Comparison of ENCODE assay signal across 1 cellular context in genomic region chr11:103108933-103109817, GRCh38.
TF ChIP-seq lines count a peak whose summit lies in the region.

A gene with protein sequence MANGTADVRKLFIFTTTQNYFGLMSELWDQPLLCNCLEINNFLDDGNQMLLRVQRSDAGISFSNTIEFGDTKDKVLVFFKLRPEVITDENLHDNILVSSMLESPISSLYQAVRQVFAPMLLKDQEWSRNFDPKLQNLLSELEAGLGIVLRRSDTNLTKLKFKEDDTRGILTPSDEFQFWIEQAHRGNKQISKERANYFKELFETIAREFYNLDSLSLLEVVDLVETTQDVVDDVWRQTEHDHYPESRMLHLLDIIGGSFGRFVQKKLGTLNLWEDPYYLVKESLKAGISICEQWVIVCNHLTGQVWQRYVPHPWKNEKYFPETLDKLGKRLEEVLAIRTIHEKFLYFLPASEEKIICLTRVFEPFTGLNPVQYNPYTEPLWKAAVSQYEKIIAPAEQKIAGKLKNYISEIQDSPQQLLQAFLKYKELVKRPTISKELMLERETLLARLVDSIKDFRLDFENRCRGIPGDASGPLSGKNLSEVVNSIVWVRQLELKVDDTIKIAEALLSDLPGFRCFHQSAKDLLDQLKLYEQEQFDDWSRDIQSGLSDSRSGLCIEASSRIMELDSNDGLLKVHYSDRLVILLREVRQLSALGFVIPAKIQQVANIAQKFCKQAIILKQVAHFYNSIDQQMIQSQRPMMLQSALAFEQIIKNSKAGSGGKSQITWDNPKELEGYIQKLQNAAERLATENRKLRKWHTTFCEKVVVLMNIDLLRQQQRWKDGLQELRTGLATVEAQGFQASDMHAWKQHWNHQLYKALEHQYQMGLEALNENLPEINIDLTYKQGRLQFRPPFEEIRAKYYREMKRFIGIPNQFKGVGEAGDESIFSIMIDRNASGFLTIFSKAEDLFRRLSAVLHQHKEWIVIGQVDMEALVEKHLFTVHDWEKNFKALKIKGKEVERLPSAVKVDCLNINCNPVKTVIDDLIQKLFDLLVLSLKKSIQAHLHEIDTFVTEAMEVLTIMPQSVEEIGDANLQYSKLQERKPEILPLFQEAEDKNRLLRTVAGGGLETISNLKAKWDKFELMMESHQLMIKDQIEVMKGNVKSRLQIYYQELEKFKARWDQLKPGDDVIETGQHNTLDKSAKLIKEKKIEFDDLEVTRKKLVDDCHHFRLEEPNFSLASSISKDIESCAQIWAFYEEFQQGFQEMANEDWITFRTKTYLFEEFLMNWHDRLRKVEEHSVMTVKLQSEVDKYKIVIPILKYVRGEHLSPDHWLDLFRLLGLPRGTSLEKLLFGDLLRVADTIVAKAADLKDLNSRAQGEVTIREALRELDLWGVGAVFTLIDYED (N-terminal part only) (plus strand): TSS chr11:103109426. CDS start chr11:103109575, 149 bp downstream.

TF ChIP-seq in HEK293, 187 proteins besides CTCF, POLR2A, EP300 and RAD21 (continued from another document and continues in another):
- TF ChIP-seq, protein P1, sequence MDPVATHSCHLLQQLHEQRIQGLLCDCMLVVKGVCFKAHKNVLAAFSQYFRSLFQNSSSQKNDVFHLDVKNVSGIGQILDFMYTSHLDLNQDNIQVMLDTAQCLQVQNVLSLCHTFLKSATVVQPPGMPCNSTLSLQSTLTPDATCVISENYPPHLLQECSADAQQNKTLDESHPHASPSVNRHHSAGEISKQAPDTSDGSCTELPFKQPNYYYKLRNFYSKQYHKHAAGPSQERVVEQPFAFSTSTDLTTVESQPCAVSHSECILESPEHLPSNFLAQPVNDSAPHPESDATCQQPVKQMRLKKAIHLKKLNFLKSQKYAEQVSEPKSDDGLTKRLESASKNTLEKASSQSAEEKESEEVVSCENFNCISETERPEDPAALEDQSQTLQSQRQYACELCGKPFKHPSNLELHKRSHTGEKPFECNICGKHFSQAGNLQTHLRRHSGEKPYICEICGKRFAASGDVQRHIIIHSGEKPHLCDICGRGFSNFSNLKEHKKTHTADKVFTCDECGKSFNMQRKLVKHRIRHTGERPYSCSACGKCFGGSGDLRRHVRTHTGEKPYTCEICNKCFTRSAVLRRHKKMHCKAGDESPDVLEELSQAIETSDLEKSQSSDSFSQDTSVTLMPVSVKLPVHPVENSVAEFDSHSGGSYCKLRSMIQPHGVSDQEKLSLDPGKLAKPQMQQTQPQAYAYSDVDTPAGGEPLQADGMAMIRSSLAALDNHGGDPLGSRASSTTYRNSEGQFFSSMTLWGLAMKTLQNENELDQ (tag by site-specific recombination; IDR thresholded peaks at IDR 0.05; ENCODE audit: low read depth), result no peak
- TF ChIP-seq ZNF629 (tag by site-specific recombination; IDR thresholded peaks at IDR 0.05), result no peak
- TF ChIP-seq, protein P2, sequence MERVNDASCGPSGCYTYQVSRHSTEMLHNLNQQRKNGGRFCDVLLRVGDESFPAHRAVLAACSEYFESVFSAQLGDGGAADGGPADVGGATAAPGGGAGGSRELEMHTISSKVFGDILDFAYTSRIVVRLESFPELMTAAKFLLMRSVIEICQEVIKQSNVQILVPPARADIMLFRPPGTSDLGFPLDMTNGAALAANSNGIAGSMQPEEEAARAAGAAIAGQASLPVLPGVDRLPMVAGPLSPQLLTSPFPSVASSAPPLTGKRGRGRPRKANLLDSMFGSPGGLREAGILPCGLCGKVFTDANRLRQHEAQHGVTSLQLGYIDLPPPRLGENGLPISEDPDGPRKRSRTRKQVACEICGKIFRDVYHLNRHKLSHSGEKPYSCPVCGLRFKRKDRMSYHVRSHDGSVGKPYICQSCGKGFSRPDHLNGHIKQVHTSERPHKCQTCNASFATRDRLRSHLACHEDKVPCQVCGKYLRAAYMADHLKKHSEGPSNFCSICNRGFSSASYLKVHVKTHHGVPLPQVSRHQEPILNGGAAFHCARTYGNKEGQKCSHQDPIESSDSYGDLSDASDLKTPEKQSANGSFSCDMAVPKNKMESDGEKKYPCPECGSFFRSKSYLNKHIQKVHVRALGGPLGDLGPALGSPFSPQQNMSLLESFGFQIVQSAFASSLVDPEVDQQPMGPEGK (tag by site-specific recombination; IDR thresholded peaks at IDR 0.05), result no peak
- TF ChIP-seq SP7 (tag by site-specific recombination; IDR thresholded peaks at IDR 0.05), result no peak
- no peak for TF ChIP-seq ZNF747 (tag by site-specific recombination; IDR thresholded peaks at IDR 0.05)
- no peak for TF ChIP-seq ZNF132 (tag by site-specific recombination; IDR thresholded peaks at IDR 0.05; ENCODE audit: borderline replicate concordance)
- TF ChIP-seq ZNF248 (tag by site-specific recombination; IDR thresholded peaks at IDR 0.05), result no peak
- TF ChIP-seq, protein P3, sequence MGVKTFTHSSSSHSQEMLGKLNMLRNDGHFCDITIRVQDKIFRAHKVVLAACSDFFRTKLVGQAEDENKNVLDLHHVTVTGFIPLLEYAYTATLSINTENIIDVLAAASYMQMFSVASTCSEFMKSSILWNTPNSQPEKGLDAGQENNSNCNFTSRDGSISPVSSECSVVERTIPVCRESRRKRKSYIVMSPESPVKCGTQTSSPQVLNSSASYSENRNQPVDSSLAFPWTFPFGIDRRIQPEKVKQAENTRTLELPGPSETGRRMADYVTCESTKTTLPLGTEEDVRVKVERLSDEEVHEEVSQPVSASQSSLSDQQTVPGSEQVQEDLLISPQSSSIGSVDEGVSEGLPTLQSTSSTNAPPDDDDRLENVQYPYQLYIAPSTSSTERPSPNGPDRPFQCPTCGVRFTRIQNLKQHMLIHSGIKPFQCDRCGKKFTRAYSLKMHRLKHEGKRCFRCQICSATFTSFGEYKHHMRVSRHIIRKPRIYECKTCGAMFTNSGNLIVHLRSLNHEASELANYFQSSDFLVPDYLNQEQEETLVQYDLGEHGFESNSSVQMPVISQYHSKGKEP (tag by site-specific recombination; IDR thresholded peaks at IDR 0.05), result no peak
- no peak; the same call in 1 of the 2 replicates for TF ChIP-seq ZNF654 (tag by site-specific recombination; IDR thresholded peaks at IDR 0.05; ENCODE audit: low read depth)
- no peak for TF ChIP-seq ZBTB20 (tag by site-specific recombination; IDR thresholded peaks at IDR 0.05)
- no peak for TF ChIP-seq ZNF792 (tag by site-specific recombination; IDR thresholded peaks at IDR 0.05)
- TF ChIP-seq ZNF501 (tag by site-specific recombination; IDR thresholded peaks at IDR 0.05), result 0 out of 2 replicates have a peak, but pooled peaks have one; percentile 25
- TF ChIP-seq HOXD13 (CRISPR knock-in tag; IDR thresholded peaks at IDR 0.05; ENCODE audit: borderline replicate concordance), result no peak
- TF ChIP-seq, protein P4, sequence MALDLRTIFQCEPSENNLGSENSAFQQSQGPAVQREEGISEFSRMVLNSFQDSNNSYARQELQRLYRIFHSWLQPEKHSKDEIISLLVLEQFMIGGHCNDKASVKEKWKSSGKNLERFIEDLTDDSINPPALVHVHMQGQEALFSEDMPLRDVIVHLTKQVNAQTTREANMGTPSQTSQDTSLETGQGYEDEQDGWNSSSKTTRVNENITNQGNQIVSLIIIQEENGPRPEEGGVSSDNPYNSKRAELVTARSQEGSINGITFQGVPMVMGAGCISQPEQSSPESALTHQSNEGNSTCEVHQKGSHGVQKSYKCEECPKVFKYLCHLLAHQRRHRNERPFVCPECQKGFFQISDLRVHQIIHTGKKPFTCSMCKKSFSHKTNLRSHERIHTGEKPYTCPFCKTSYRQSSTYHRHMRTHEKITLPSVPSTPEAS (tag by site-specific recombination; IDR thresholded peaks at IDR 0.05), result no peak
- no peak for TF ChIP-seq OVOL3 (tag by site-specific recombination; IDR thresholded peaks at IDR 0.05)
- no peak for TF ChIP-seq ZNF544 (tag by site-specific recombination; IDR thresholded peaks at IDR 0.05)
- TF ChIP-seq ZNF555 (tag by site-specific recombination; conservative IDR thresholded peaks at IDR 0.05), result no peak
- TF ChIP-seq ZNF366 (tag by site-specific recombination; conservative IDR thresholded peaks at IDR 0.05), result peak; percentile 92
- no peak for TF ChIP-seq SALL2 (tag by site-specific recombination; IDR thresholded peaks at IDR 0.05; ENCODE audit: borderline replicate concordance)
- no peak for TF ChIP-seq ZNF623 (tag by site-specific recombination; IDR thresholded peaks at IDR 0.05)
- TF ChIP-seq ZNF157 (tag by site-specific recombination; IDR thresholded peaks at IDR 0.05), result no peak
- TF ChIP-seq TRIM28 (IDR thresholded peaks at IDR 0.05; ENCODE audit: borderline replicate concordance, low read length), result peak; percentile 42; the same call in 1 of the 2 replicates
- TF ChIP-seq MYNN (tag by site-specific recombination; IDR thresholded peaks at IDR 0.05; ENCODE audit: borderline replicate concordance), result peak; percentile 99
- no peak for TF ChIP-seq SCRT1 (tag by site-specific recombination; IDR thresholded peaks at IDR 0.05; ENCODE audit: borderline replicate concordance)
- TF ChIP-seq, protein P5, sequence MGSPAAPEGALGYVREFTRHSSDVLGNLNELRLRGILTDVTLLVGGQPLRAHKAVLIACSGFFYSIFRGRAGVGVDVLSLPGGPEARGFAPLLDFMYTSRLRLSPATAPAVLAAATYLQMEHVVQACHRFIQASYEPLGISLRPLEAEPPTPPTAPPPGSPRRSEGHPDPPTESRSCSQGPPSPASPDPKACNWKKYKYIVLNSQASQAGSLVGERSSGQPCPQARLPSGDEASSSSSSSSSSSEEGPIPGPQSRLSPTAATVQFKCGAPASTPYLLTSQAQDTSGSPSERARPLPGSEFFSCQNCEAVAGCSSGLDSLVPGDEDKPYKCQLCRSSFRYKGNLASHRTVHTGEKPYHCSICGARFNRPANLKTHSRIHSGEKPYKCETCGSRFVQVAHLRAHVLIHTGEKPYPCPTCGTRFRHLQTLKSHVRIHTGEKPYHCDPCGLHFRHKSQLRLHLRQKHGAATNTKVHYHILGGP (tag by site-specific recombination; IDR thresholded peaks at IDR 0.05), result no peak
- no peak for TF ChIP-seq ZNF768 (tag by site-specific recombination; IDR thresholded peaks at IDR 0.05)
- no peak for TF ChIP-seq ZFP41 (tag by site-specific recombination; IDR thresholded peaks at IDR 0.05; ENCODE audit: borderline replicate concordance)
- no peak for TF ChIP-seq PRDM4 (tag by site-specific recombination; IDR thresholded peaks at IDR 0.05)
- TF ChIP-seq ZNF530 (tag by site-specific recombination; IDR thresholded peaks at IDR 0.05; ENCODE audit: low read depth), result no peak
- TF ChIP-seq ZNF174 (tag by site-specific recombination; IDR thresholded peaks at IDR 0.05), result no peak
- TF ChIP-seq INSM2 (tag by site-specific recombination; IDR thresholded peaks at IDR 0.05), result no peak
- TF ChIP-seq ZNF184 (tag by site-specific recombination; IDR thresholded peaks at IDR 0.05), result no peak
- peak; percentile 78 for TF ChIP-seq KLF1 (tag by site-specific recombination; IDR thresholded peaks at IDR 0.05)
- no peak for TF ChIP-seq ZBTB7A (tag by site-specific recombination; IDR thresholded peaks at IDR 0.05; ENCODE audit: low read depth)
- peak; percentile 54 for TF ChIP-seq SCRT2 (tag by site-specific recombination; IDR thresholded peaks at IDR 0.05)
- TF ChIP-seq ZNF473 (tag by site-specific recombination; IDR thresholded peaks at IDR 0.05), result no peak
- TF ChIP-seq ZNF169 (tag by site-specific recombination; IDR thresholded peaks at IDR 0.05), result no peak
- TF ChIP-seq ZFP3 (tag by site-specific recombination; IDR thresholded peaks at IDR 0.05; ENCODE audit: low read depth), result no peak
- TF ChIP-seq HOXC10 (CRISPR knock-in tag; IDR thresholded peaks at IDR 0.05), result no peak
- no peak for TF ChIP-seq ZNF155 (tag by site-specific recombination; IDR thresholded peaks at IDR 0.05)
- no peak for TF ChIP-seq ZNF701 (tag by site-specific recombination; IDR thresholded peaks at IDR 0.05)
- TF ChIP-seq ZBTB48 (tag by site-specific recombination; IDR thresholded peaks at IDR 0.05), result peak; percentile 82
- peak; percentile 88 for TF ChIP-seq ZBTB26 (tag by site-specific recombination; optimal IDR thresholded peaks at IDR 0.05)
- TF ChIP-seq ZNF394 (tag by site-specific recombination; IDR thresholded peaks at IDR 0.05; ENCODE audit: borderline replicate concordance), result peak; percentile 56; the same call in 1 of the 2 replicates
- TF ChIP-seq ZIC2 (tag by site-specific recombination; IDR thresholded peaks at IDR 0.05), result no peak
- no peak for TF ChIP-seq ZNF221 (tag by site-specific recombination; IDR thresholded peaks at IDR 0.05; ENCODE audit: borderline replicate concordance)
